Comparison of ENCODE assay signal across 10 cellular contexts in the genomic region with DNA sequence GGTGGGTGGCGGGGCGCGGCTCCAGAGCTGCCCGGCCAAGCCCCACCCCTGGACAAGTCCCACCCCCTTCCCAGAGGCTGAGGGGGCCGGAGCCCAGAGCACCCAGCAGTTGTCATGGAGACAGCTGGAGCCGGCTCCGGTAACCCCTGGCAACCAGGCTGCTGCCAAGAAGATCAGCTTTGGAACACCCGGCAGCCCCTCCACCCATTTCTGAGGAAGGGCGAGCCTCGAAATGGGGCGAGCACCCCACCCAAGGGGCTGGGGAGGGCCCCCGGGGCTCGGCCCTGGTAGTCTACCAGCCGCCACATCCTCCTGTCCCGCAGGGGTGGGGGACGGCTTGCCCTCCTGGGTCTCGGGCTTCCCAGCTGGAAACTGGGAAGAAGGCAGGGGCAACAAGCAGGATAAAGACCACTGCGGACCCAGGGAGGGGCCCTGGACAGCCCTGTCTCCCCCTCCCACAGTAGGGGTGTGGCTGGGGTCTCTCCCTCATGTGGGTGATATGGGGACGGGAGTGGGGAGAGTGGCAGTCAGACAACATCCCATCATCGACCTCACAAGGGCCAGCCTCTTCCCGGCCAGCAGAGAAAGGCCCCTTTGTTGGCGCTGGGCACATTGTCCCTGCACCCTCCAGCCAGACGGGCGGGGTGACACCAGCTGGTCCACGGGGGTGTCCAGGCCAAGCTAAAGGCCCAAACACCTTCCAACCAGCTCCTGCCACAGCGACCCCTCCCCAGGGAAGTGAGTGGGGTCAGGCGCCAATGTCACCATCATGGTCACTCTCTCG. TPM values are rescaled to one million over a fixed set of nuclear protein-coding genes. Genes with fewer than 3 reads are reported as not detected.
DNase-seq lines count a peak whose midpoint lies in the region; ATAC-seq and TF ChIP-seq lines count a peak whose summit lies in the region.
"Had no signal": no experiment of that assay in that cellular context is flagged by ENCODE, and none has a peak within 500 bp of the region (broad histone marks: within the 10 kb centered on the region; RNA-seq: fewer than 3 reads in every experiment).

No MANE protein-coding gene starts in this region.

- no peaks in the 10 kb centered on the region for H3K27me3 ChIP-seq in BE2C

- DNase-seq in BE2C (peak; percentile 90), NCI-H1092 treated with DMSO at 0.1 percent for 48 hours (lab: John Stamatoyannopoulos, UW) (peak; percentile 68), chondrocyte (ENCODE audit: low spot score) (no peak), myocyte (ENCODE audit: low read depth) (peak; percentile 87), ureter (ENCODE audit: low spot score) (no peak)
- DNase-seq in activated naive CD4-positive, alpha-beta T cell treated with anti-CD3 and anti-CD28 coated beads, Interleukin-2, amount 10 ng/mL, durations not matched to agents 7 days and 5 days: no peak
- no peak for DNase-seq in activated naive CD4-positive, alpha-beta T cell treated with anti-CD3 and anti-CD28 coated beads for 36 hours

- H3K27me3 Mint-ChIP-seq in chondrocyte (ENCODE audit: low read depth): no peaks in the 10 kb centered on the region
- peaks cover 72% of the 10 kb centered on the region for H3K27me3 Mint-ChIP-seq in activated naive CD4-positive, alpha-beta T cell treated with anti-CD3 and anti-CD28 coated beads, Interleukin-2, amount 10 ng/mL, durations not matched to agents 7 days and 5 days
- peaks cover 25% of the 10 kb centered on the region for H3K27me3 Mint-ChIP-seq in activated naive CD4-positive, alpha-beta T cell treated with anti-CD3 and anti-CD28 coated beads for 36 hours (ENCODE audit: low read depth)

- peak overlapping the region; percentile 63 for H3K4me3 Mint-ChIP-seq in chondrocyte (ENCODE audit: unreplicated experiment)
- H3K4me3 Mint-ChIP-seq in activated naive CD4-positive, alpha-beta T cell treated with anti-CD3 and anti-CD28 coated beads, Interleukin-2, amount 10 ng/mL, durations not matched to agents 7 days and 5 days: no peak overlapping the region
- no peak overlapping the region for H3K4me3 Mint-ChIP-seq in activated naive CD4-positive, alpha-beta T cell treated with anti-CD3 and anti-CD28 coated beads for 36 hours

- TF ChIP-seq CTCF in BE2C (IDR thresholded peaks at IDR 0.05; ENCODE audit: low read depth, low read length): no peak
- TF ChIP-seq CTCF in chondrocyte (IDR thresholded peaks at IDR 0.05): no peak

- H3K36me3 ChIP-seq in BE2C: no peaks in the 10 kb centered on the region

- no peaks in the 10 kb centered on the region for H3K9me3 ChIP-seq in BE2C

- peak overlapping the region; percentile 61 for H3K4me3 ChIP-seq in BE2C (ENCODE audit: low read depth, low read length)
- H3K4me3 ChIP-seq: GM12878 had no signal

- H3K27ac Mint-ChIP-seq in chondrocyte (ENCODE audit: unreplicated experiment): no peak overlapping the region
- no peak overlapping the region for H3K27ac Mint-ChIP-seq in activated naive CD4-positive, alpha-beta T cell treated with anti-CD3 and anti-CD28 coated beads, Interleukin-2, amount 10 ng/mL, durations not matched to agents 7 days and 5 days
- H3K27ac Mint-ChIP-seq in activated naive CD4-positive, alpha-beta T cell treated with anti-CD3 and anti-CD28 coated beads for 36 hours: no peak overlapping the region

- CTCF ChIA-PET in activated naive CD4-positive, alpha-beta T cell treated with anti-CD3 and anti-CD28 coated beads, Interleukin-2, amount 10 ng/mL, durations not matched to agents 7 days and 5 days (lab: Charles Lee): interaction anchor here (1.2 kb wide), 1 partner anchor 14 kb away, joined by 3 read pairs; no protein-coding TSS in a partner anchor
- CTCF ChIA-PET in activated naive CD4-positive, alpha-beta T cell treated with anti-CD3 and anti-CD28 coated beads for 36 hours (lab: Charles Lee): interaction anchor here (1.0 kb wide), 1 partner anchor 102 kb away, joined by 3 read pairs; no protein-coding TSS in a partner anchor

- H3K4me1 ChIP-seq in BE2C: peaks cover 12% of the 10 kb centered on the region

- no peaks in the 10 kb centered on the region for H3K9me3 Mint-ChIP-seq in chondrocyte (ENCODE audit: low read depth)
- H3K9me3 Mint-ChIP-seq in activated naive CD4-positive, alpha-beta T cell treated with anti-CD3 and anti-CD28 coated beads, Interleukin-2, amount 10 ng/mL, durations not matched to agents 7 days and 5 days: no peaks in the 10 kb centered on the region
- no peaks in the 10 kb centered on the region for H3K9me3 Mint-ChIP-seq in activated naive CD4-positive, alpha-beta T cell treated with anti-CD3 and anti-CD28 coated beads for 36 hours

- no peaks in the 10 kb centered on the region for H3K36me3 Mint-ChIP-seq in chondrocyte (ENCODE audit: low read depth)
- peaks cover 5% of the 10 kb centered on the region for H3K36me3 Mint-ChIP-seq in activated naive CD4-positive, alpha-beta T cell treated with anti-CD3 and anti-CD28 coated beads, Interleukin-2, amount 10 ng/mL, durations not matched to agents 7 days and 5 days
- peaks cover 3% of the 10 kb centered on the region for H3K36me3 Mint-ChIP-seq in activated naive CD4-positive, alpha-beta T cell treated with anti-CD3 and anti-CD28 coated beads for 36 hours (ENCODE audit: low read depth)

- no peak for ATAC-seq in HG02840 (IDR thresholded peaks at IDR 0.05; ENCODE audit: low FRiP score, unreplicated experiment)

- intact Hi-C loops in activated naive CD4-positive, alpha-beta T cell treated with anti-CD3 and anti-CD28 coated beads for 36 hours (cut with micrococcal nuclease): no loop called here

- H3K4me1 Mint-ChIP-seq in chondrocyte (ENCODE audit: low read depth): peaks cover 3% of the 10 kb centered on the region
- H3K4me1 Mint-ChIP-seq in activated naive CD4-positive, alpha-beta T cell treated with anti-CD3 and anti-CD28 coated beads, Interleukin-2, amount 10 ng/mL, durations not matched to agents 7 days and 5 days: peaks cover 8% of the 10 kb centered on the region
- H3K4me1 Mint-ChIP-seq in activated naive CD4-positive, alpha-beta T cell treated with anti-CD3 and anti-CD28 coated beads for 36 hours (ENCODE audit: low read depth): peaks cover 5% of the 10 kb centered on the region

RNA-seq across cellular contexts. Expression of a gene that starts 1.5 kb away (rescaled TPM):
- 32.5 TPM for polyA plus RNA-seq in BE2C (2012; ENCODE audit: insufficient read depth, insufficient read length, low read depth)
- total RNA-seq in chondrocyte: 4.3 to 10.2 TPM (median 8.4 TPM) in 3 replicates
- 16.8 and 30.6 TPM in 2 replicates for total RNA-seq in myocyte
- polyA plus RNA-seq in myocyte (2012): 26.3 TPM
- 0.55 TPM for total RNA-seq in ureter
- not detected for total RNA-seq in activated naive CD4-positive, alpha-beta T cell treated with anti-CD3 and anti-CD28 coated beads for 36 hours
- total RNA-seq: GM12878; T-helper 2 cell treated with Interferon-gamma antibody and Interleukin-4, amounts not matched to agents 100 ng/mL and 5 ng/mL, for 36 hours had no signal

RNA-seq across cellular contexts. Expression of a gene that starts 24.7 kb away (rescaled TPM):
- 283 TPM for polyA plus RNA-seq in BE2C (2012; ENCODE audit: insufficient read depth, insufficient read length, low read depth)
- total RNA-seq in chondrocyte: 175 to 205 TPM (median 189 TPM) in 3 replicates
- total RNA-seq in myocyte: 328 and 338 TPM in 2 replicates
- polyA plus RNA-seq in myocyte (2012): 251 TPM
- total RNA-seq in ureter: 149 TPM
- 100 to 1,000 TPM; 199 to 200 TPM for total RNA-seq in activated naive CD4-positive, alpha-beta T cell treated with anti-CD3 and anti-CD28 coated beads for 36 hours

RNA-seq across cellular contexts. Expression of a gene that starts 25.1 kb away (rescaled TPM):
- 366 TPM for polyA plus RNA-seq in BE2C (2012; ENCODE audit: insufficient read depth, insufficient read length, low read depth)
- total RNA-seq in chondrocyte (47.0 to 57.4 TPM (median 50.6 TPM) in 3 replicates), myocyte (47.1 and 55.0 TPM in 2 replicates), ureter (34.4 TPM)
- polyA plus RNA-seq in myocyte (2012): 58.1 TPM
- 10 to 100 TPM; 48.3 to 50.1 TPM for total RNA-seq in activated naive CD4-positive, alpha-beta T cell treated with anti-CD3 and anti-CD28 coated beads for 36 hours

RNA-seq across cellular contexts. Expression of a gene that starts 46.6 kb away (rescaled TPM):
- polyA plus RNA-seq in BE2C (2012; ENCODE audit: insufficient read depth, insufficient read length, low read depth): 3.1 TPM
- total RNA-seq in chondrocyte (34.5 to 54.7 TPM (median 50.6 TPM) in 3 replicates), myocyte (203 and 240 TPM in 2 replicates), ureter (23.2 TPM)
- polyA plus RNA-seq in myocyte (2012): 139 TPM
- total RNA-seq in activated naive CD4-positive, alpha-beta T cell treated with anti-CD3 and anti-CD28 coated beads for 36 hours: not detected
- total RNA-seq: T-helper 2 cell treated with Interferon-gamma antibody and Interleukin-4, amounts not matched to agents 100 ng/mL and 5 ng/mL, for 36 hours had no signal

Comparison
In these comparisons a context has a peak if more than half of its experiments do, and no peak if none do; other contexts are left out.
1. DNase-seq: peak in BE2C (single experiment), NCI-H1092 treated with DMSO at 0.1 percent for 48 hours (single experiment) and myocyte (single experiment); none in chondrocyte (single experiment), activated naive CD4-positive, alpha-beta T cell treated with anti-CD3 and anti-CD28 coated beads, Interleukin-2, amount 10 ng/mL, durations not matched to agents 7 days and 5 days (single experiment), ureter (single experiment) and activated naive CD4-positive, alpha-beta T cell treated with anti-CD3 and anti-CD28 coated beads for 36 hours (single experiment).